ENCODE assay signal across 1 cellular context in genomic region chr3:177750436-177750835, GRCh38.
TF ChIP-seq lines count a peak whose summit lies in the region.

No MANE protein-coding gene starts in this region.

TF ChIP-seq in IMR-90, 13 proteins besides CTCF, POLR2A, EP300 and RAD21 (continued from another document):
- TF ChIP-seq RCOR1 (IDR thresholded peaks at IDR 0.05; ENCODE audit: insufficient replicate concordance, low read length) (no peak), FOS (IDR thresholded peaks at IDR 0.05; ENCODE audit: low read depth, low read length) (no peak), ELK1 (IDR thresholded peaks at IDR 0.05; ENCODE audit: borderline replicate concordance, low read depth, low read length) (no peak), USF2 (IDR thresholded peaks at IDR 0.05; ENCODE audit: low read depth, low read length) (no peak), MAZ (IDR thresholded peaks at IDR 0.05; ENCODE audit: borderline replicate concordance, low read depth, low read length) (no peak), NFE2L2 (IDR thresholded peaks at IDR 0.05; ENCODE audit: low read depth, low read length) (no peak)
TF ChIP-seq in IMR-90: peak in this region for 0.
